1 cellular context compared by ENCODE assay signal in genomic region chr17:42928714-42929496, GRCh38.
A peak's percentile ranks its signal among the peaks of the same experiment; 100 is the strongest.
TF ChIP-seq lines count a peak whose summit lies in the region.

No MANE protein-coding gene starts in this region.

TF ChIP-seq in HepG2, 621 proteins besides CTCF, POLR2A, EP300 and RAD21 (continued from another document and continues in another):
- TF ChIP-seq ZMAT5 (CRISPR knock-in tag; IDR thresholded peaks at IDR 0.05; ENCODE audit: borderline replicate concordance, low read depth), result no peak
- no peak for TF ChIP-seq HOXA5 (CRISPR knock-in tag; IDR thresholded peaks at IDR 0.05)
- peak; percentile 26; the same call in 1 of the 2 replicates for TF ChIP-seq ZNF788 (CRISPR knock-in tag; IDR thresholded peaks at IDR 0.05; ENCODE audit: borderline replicate concordance)
- no peak for TF ChIP-seq TIGD3 (CRISPR knock-in tag; IDR thresholded peaks at IDR 0.05; ENCODE audit: borderline replicate concordance)
- TF ChIP-seq ARID3A (IDR thresholded peaks at IDR 0.05; ENCODE audit: low read depth, low read length), result no peak
- no peak for TF ChIP-seq SNAPC4 (CRISPR knock-in tag; IDR thresholded peaks at IDR 0.05)
- peak; percentile 54; the same call in 1 of the 3 replicates for TF ChIP-seq MXI1 (IDR thresholded peaks at IDR 0.05; ENCODE audit: borderline replicate concordance, low read depth, low read length)
- TF ChIP-seq ZNF224 (CRISPR knock-in tag; IDR thresholded peaks at IDR 0.05), result no peak
- TF ChIP-seq PRPF4 (IDR thresholded peaks at IDR 0.05; ENCODE audit: low read depth, low read length, poor library complexity, severe bottlenecking), result no peak
- TF ChIP-seq ZNF501 (CRISPR knock-in tag; IDR thresholded peaks at IDR 0.05), result peak; percentile 74
- no peak for TF ChIP-seq NCOR1 (IDR thresholded peaks at IDR 0.05; ENCODE audit: borderline replicate concordance, low read length)
- TF ChIP-seq ZKSCAN5 (CRISPR knock-in tag; IDR thresholded peaks at IDR 0.05), result no peak
- no peak for TF ChIP-seq ZNF510 (CRISPR knock-in tag; IDR thresholded peaks at IDR 0.05; ENCODE audit: low read depth)
- no peak for TF ChIP-seq GABPB1 (CRISPR knock-in tag; IDR thresholded peaks at IDR 0.05)
- peak; percentile 56; the same call in 1 of the 2 replicates for TF ChIP-seq FOXP4 (CRISPR knock-in tag; IDR thresholded peaks at IDR 0.05)
- TF ChIP-seq ZBTB38 (CRISPR knock-in tag; IDR thresholded peaks at IDR 0.05), result peak; percentile 78; the same call in 1 of the 2 replicates
- TF ChIP-seq ZNF484 (CRISPR knock-in tag; IDR thresholded peaks at IDR 0.05; ENCODE audit: borderline replicate concordance, low read depth), result no peak
- peak; percentile 64 for TF ChIP-seq HDAC1 (CRISPR knock-in tag; IDR thresholded peaks at IDR 0.05)
- TF ChIP-seq ZNF281 (CRISPR knock-in tag; IDR thresholded peaks at IDR 0.05; ENCODE audit: borderline replicate concordance), result 0 out of 2 replicates have a peak, but pooled peaks have one; percentile 34
- TF ChIP-seq ZFP1 (CRISPR knock-in tag; IDR thresholded peaks at IDR 0.05), result no peak; the same call in 1 of the 2 replicates
- peak; percentile 44; the same call in 1 of the 2 replicates for TF ChIP-seq CREM (IDR thresholded peaks at IDR 0.05)
- no peak for TF ChIP-seq CREM (CRISPR knock-in tag; IDR thresholded peaks at IDR 0.05)
- TF ChIP-seq PAXIP1 (CRISPR knock-in tag; conservative IDR thresholded peaks at IDR 0.05), result peak; percentile 64
- no peak for TF ChIP-seq ZBTB49 (CRISPR knock-in tag; IDR thresholded peaks at IDR 0.05; ENCODE audit: borderline replicate concordance)
- 0 out of 2 replicates have a peak, but pooled peaks have one; percentile 51 for TF ChIP-seq SMAD1 (CRISPR knock-in tag; IDR thresholded peaks at IDR 0.05; ENCODE audit: borderline replicate concordance, low read depth)
- TF ChIP-seq HNF1B (CRISPR knock-in tag; IDR thresholded peaks at IDR 0.05), result peak; percentile 44; the same call in 1 of the 2 replicates
- TF ChIP-seq NR2F6 (IDR thresholded peaks at IDR 0.05), result peak; percentile 45; the same call in 1 of the 2 replicates
- peak; percentile 33; the same call in 1 of the 2 replicates for TF ChIP-seq NR2F6 (CRISPR knock-in tag; IDR thresholded peaks at IDR 0.05)
- TF ChIP-seq TGIF2 (CRISPR knock-in tag; IDR thresholded peaks at IDR 0.05), result no peak
- TF ChIP-seq PAF1 (CRISPR knock-in tag; IDR thresholded peaks at IDR 0.05), result no peak
- TF ChIP-seq ZFP36L1 (CRISPR knock-in tag; IDR thresholded peaks at IDR 0.05), result peak; percentile 27
